ENCODE assay signal across 9 cellular contexts in the genomic region with DNA sequence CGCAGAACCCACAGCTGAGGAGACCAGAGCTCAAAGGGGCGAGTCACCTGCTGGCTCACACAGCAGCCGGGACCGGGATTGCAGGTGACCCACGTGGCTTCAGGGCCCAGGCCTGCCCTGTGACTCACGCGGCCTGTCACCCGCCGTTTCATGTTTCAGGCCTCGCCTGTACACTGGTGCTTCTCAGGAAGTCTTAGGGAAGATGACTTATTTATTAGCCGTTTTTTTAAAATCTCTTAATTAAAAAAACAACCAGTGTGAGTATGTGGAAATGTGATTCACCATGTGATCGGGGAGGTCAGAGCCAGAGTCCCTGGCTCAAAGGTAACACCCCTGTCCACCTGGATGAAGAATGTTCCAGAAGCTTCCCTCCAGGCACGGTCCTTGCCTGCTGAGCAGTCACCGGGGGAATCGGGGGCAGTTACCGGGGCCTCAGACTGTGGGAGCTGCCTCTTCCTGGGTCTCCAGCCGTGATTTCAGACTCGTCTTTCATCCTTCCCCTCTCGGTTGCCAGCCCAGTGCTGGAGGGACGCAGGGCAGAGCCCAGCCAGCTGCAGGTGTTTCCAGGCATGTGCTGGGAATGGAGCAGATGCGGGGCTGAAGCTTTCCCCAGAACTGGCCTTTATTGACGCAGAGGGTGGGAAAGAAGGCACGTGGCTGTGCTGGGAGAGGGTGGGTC. TPM values are rescaled to one million over a fixed set of nuclear protein-coding genes. Genes with fewer than 3 reads are reported as not detected.
A peak's percentile ranks its signal among the peaks of the same experiment; 100 is the strongest.
DNase-seq lines count a peak whose midpoint lies in the region; ATAC-seq and TF ChIP-seq lines count a peak whose summit lies in the region.
"Had no signal": no experiment of that assay in that cellular context is flagged by ENCODE, and none has a peak within 500 bp of the region (broad histone marks: within the 10 kb centered on the region; RNA-seq: fewer than 3 reads in every experiment).

No MANE protein-coding gene starts in this region.

- POLR2A ChIA-PET in A673 (lab: Charles Lee; ENCODE audit: low non-redundant PET), result no interaction called here

- H3K27ac Mint-ChIP-seq in activated naive CD4-positive, alpha-beta T cell treated with anti-CD3 and anti-CD28 coated beads, Interleukin-2, amount 10 ng/mL, durations not matched to agents 7 days and 5 days, result no peak overlapping the region
- peak overlapping the region in 5 of 6 donors; percentile 8 to 90 (median 55) for H3K27ac Mint-ChIP-seq in immature natural killer cell
- H3K27ac Mint-ChIP-seq: activated naive CD4-positive, alpha-beta T cell treated with anti-CD3 and anti-CD28 coated beads, Interleukin-2, amount 50 U/mL, for 24 hours had no signal

- no peak overlapping the region for H3K4me3 Mint-ChIP-seq in activated naive CD4-positive, alpha-beta T cell treated with anti-CD3 and anti-CD28 coated beads, Interleukin-2, amount 10 ng/mL, durations not matched to agents 7 days and 5 days
- no peak overlapping the region for H3K4me3 Mint-ChIP-seq in immature natural killer cell
- H3K4me3 Mint-ChIP-seq: activated naive CD4-positive, alpha-beta T cell treated with anti-CD3 and anti-CD28 coated beads, Interleukin-2, amount 50 U/mL, for 24 hours had no signal

- no TSS peak for BruUV-seq in A673 (replicated peaks; lab: Mats Ljungman, UMichigan)

- peak overlapping the region; percentile 37 for H3K27ac ChIP-seq in A673 (ENCODE audit: low read depth, low read length, poor library complexity, severe bottlenecking)

- H3K36me3 ChIP-seq in A673 (ENCODE audit: insufficient read depth, low read length, poor library complexity, severe bottlenecking), result no peaks in the 10 kb centered on the region

- peaks cover 25% of the 10 kb centered on the region for H3K4me1 Mint-ChIP-seq in activated naive CD4-positive, alpha-beta T cell treated with anti-CD3 and anti-CD28 coated beads, Interleukin-2, amount 10 ng/mL, durations not matched to agents 7 days and 5 days
- H3K4me1 Mint-ChIP-seq in immature natural killer cell, result peaks cover 67 to 77% of the 10 kb centered on the region in 2 donors

- no peak overlapping the region for H3K4me3 ChIP-seq in A673 (ENCODE audit: low read depth, low read length, poor library complexity, severe bottlenecking)

- peaks cover 22% of the 10 kb centered on the region for H3K4me1 ChIP-seq in A673 (ENCODE audit: insufficient read depth, low read length, poor library complexity, severe bottlenecking)

- no peaks in the 10 kb centered on the region for H3K9me3 ChIP-seq in A673 (ENCODE audit: low read depth, low read length, poor library complexity, severe bottlenecking)

- CTCF ChIA-PET in A673 (lab: Charles Lee), result no interaction called here
- CTCF ChIA-PET in activated naive CD4-positive, alpha-beta T cell treated with anti-CD3 and anti-CD28 coated beads, Interleukin-2, amount 10 ng/mL, durations not matched to agents 7 days and 5 days (lab: Charles Lee), result no interaction called here

- no peaks in the 10 kb centered on the region for H3K36me3 Mint-ChIP-seq in activated naive CD4-positive, alpha-beta T cell treated with anti-CD3 and anti-CD28 coated beads, Interleukin-2, amount 10 ng/mL, durations not matched to agents 7 days and 5 days
- H3K36me3 Mint-ChIP-seq in immature natural killer cell, result no peaks in the 10 kb centered on the region
- H3K36me3 Mint-ChIP-seq: activated naive CD4-positive, alpha-beta T cell treated with anti-CD3 and anti-CD28 coated beads, Interleukin-2, amount 50 U/mL, for 24 hours had no signal

- no peak for DNase-seq in A673 (ENCODE audit: low spot score)
- peak; percentile 93 for DNase-seq in HT1080 (ENCODE audit: low read depth)
- DNase-seq in activated naive CD4-positive, alpha-beta T cell treated with anti-CD3 and anti-CD28 coated beads, Interleukin-2, amount 10 ng/mL, durations not matched to agents 7 days and 5 days, result peak; percentile 28
- DNase-seq in immature natural killer cell, result no peak
- peak; percentile 37 to 66 for DNase-seq in stimulated activated CD4-positive, alpha-beta T cell treated with anti-CD3 and anti-CD28 coated beads, Interleukin-2, amount 100 ng/mL, for 24 hours
- DNase-seq in KBM-7, result no peak
- DNase-seq in NCI-H1436 treated with DMSO at 0.1 percent for 48 hours (lab: John Stamatoyannopoulos, UW), result no peak

- no peaks in the 10 kb centered on the region for H3K27me3 ChIP-seq in A673 (replicated peaks; ENCODE audit: insufficient read depth, low read depth, low read length, poor library complexity)

- in situ Hi-C loops in KBM-7 (cut with MboI; ENCODE audit: low pct_unique_long_range_greater_than_20kb, low sequenced_read_pairs), result no loop called here

- no peak for ATAC-seq in HG03025 (IDR thresholded peaks at IDR 0.05; ENCODE audit: low FRiP score, unreplicated experiment)

- H3K9me3 Mint-ChIP-seq in activated naive CD4-positive, alpha-beta T cell treated with anti-CD3 and anti-CD28 coated beads, Interleukin-2, amount 10 ng/mL, durations not matched to agents 7 days and 5 days, result no peaks in the 10 kb centered on the region
- no peaks in the 10 kb centered on the region for H3K9me3 Mint-ChIP-seq in immature natural killer cell
- H3K9me3 Mint-ChIP-seq: activated naive CD4-positive, alpha-beta T cell treated with anti-CD3 and anti-CD28 coated beads, Interleukin-2, amount 50 U/mL, for 24 hours had no signal

- intact Hi-C loops in A673 (cut with micrococcal nuclease; ENCODE audit: unreplicated experiment), result no loop called here

- no peaks in the 10 kb centered on the region for H3K27me3 Mint-ChIP-seq in activated naive CD4-positive, alpha-beta T cell treated with anti-CD3 and anti-CD28 coated beads, Interleukin-2, amount 10 ng/mL, durations not matched to agents 7 days and 5 days
- H3K27me3 Mint-ChIP-seq in immature natural killer cell (ENCODE audit: low read depth in 3 of 3), result peaks cover 0 to 11% (median 4%) of the 10 kb centered on the region in 3 donors
- H3K27me3 Mint-ChIP-seq: activated naive CD4-positive, alpha-beta T cell treated with anti-CD3 and anti-CD28 coated beads, Interleukin-2, amount 50 U/mL, for 24 hours had no signal

- no peak for TF ChIP-seq CTCF in A673 (conservative IDR thresholded peaks at IDR 0.05; ENCODE audit: low read depth, low read length)

RNA-seq across cellular contexts. Expression of gene CMIP, which starts 49.3 kb away (rescaled TPM):
- total RNA-seq in A673 (2021), result 24.7 and 25.5 TPM in 2 replicates
- total RNA-seq in HT1080 (2014; rRNA removed; shearing (Covaris generic)), result 4.7 and 9.5 TPM in 2 replicates
- 26.0 and 27.3 TPM in 2 replicates for polyA plus RNA-seq in HT1080 (2015; cell fraction: cytosol; rRNA removed)
- 21.8 TPM in 2 replicates for polyA plus RNA-seq in HT1080 (2015; cell fraction: nucleus; rRNA removed)
- 1 to 10 TPM in 1 of 3 donors, under 1 TPM in 1, not detected in 1; 0.53 to 1.7 TPM for polyA plus RNA-seq in immature natural killer cell

Comparison
In these comparisons a context has a peak if more than half of its experiments do, and no peak if none do; other contexts are left out.
1. DNase-seq: peak in HT1080 (single experiment), activated naive CD4-positive, alpha-beta T cell treated with anti-CD3 and anti-CD28 coated beads, Interleukin-2, amount 10 ng/mL, durations not matched to agents 7 days and 5 days (single experiment) and stimulated activated CD4-positive, alpha-beta T cell treated with anti-CD3 and anti-CD28 coated beads, Interleukin-2, amount 100 ng/mL, for 24 hours (2 of 2); none in A673 (single experiment), immature natural killer cell (0 of 3), KBM-7 (single experiment) and NCI-H1436 treated with DMSO at 0.1 percent for 48 hours (single experiment).